In genomic region chr19:30236006-30236405, GRCh38 we compare ENCODE assay signal across 19 cellular contexts.
DNase-seq lines count a peak whose midpoint lies in the region; ATAC-seq and TF ChIP-seq lines count a peak whose summit lies in the region.
"Had no signal": no experiment of that assay in that cellular context is flagged by ENCODE, and none has a peak within 500 bp of the region (broad histone marks: within the 10 kb centered on the region; RNA-seq: fewer than 3 reads in every experiment).

No MANE protein-coding gene starts in this region.

- POLR2A ChIA-PET in T-cell (lab: Charles Lee) = no interaction called here

- DNase-seq in H7 (peak; percentile 59), dorsolateral prefrontal cortex (peak in 9 of 10 donors; percentile 54 to 82 (median 69)), midbrain (lab: John Stamatoyannopoulos, UW) (peak; percentile 68), testis (peak; percentile 56), T-cell (no peak), GM13976 (ENCODE audit: low spot score) (no peak), NOMO-1 treated with dmso at 0.1 percent for 144 hours (lab: John Stamatoyannopoulos, UW; ENCODE audit: unreplicated experiment) (no peak)
- DNase-seq: activated CD4-positive, alpha-beta T cell treated with anti-CD3 and anti-CD28 coated beads, Interleukin-2, amount 50 U/mL, for 4 hours; activated naive CD4-positive, alpha-beta T cell treated with anti-CD3 and anti-CD28 coated beads, Interleukin-2, amount 10 ng/mL, durations not matched to agents 7 days and 5 days; activated T-cell treated with anti-CD3 and anti-CD28 coated beads for 4 hours; dermis blood vessel endothelial cell; DMS153; glutamatergic neuron; NCI-H1105; NCI-H69 had no signal

- 34 to 42% methylated on average over 11 of the region's 11 CpGs for WGBS in testis, 2 donors

- no peaks in the 10 kb centered on the region for H3K9me3 Mint-ChIP-seq in T-cell
- H3K9me3 Mint-ChIP-seq: activated naive CD4-positive, alpha-beta T cell treated with anti-CD3 and anti-CD28 coated beads, Interleukin-2, amount 10 ng/mL, durations not matched to agents 7 days and 5 days; memory B cell; neural crest cell had no signal

- H3K27me3 ChIP-seq in H7 (ENCODE audit: control insufficient read depth, insufficient read depth, low read length) = no peaks in the 10 kb centered on the region; the same call in 1 of the 2 replicates
- H3K27me3 ChIP-seq in dorsolateral prefrontal cortex = peaks cover 0 to 42% (median 9%) of the 10 kb centered on the region in 45 donors
- H3K27me3 ChIP-seq in testis = no peaks in the 10 kb centered on the region

- H3K4me3 Mint-ChIP-seq in T-cell = no peak overlapping the region
- H3K4me3 Mint-ChIP-seq: activated naive CD4-positive, alpha-beta T cell treated with anti-CD3 and anti-CD28 coated beads, Interleukin-2, amount 10 ng/mL, durations not matched to agents 7 days and 5 days; memory B cell; neural crest cell had no signal

- no peaks in the 10 kb centered on the region for H3K36me3 Mint-ChIP-seq in T-cell
- H3K36me3 Mint-ChIP-seq: activated naive CD4-positive, alpha-beta T cell treated with anti-CD3 and anti-CD28 coated beads, Interleukin-2, amount 10 ng/mL, durations not matched to agents 7 days and 5 days; CD14-positive monocyte; memory B cell had no signal

- peaks cover 46 to 56% of the 10 kb centered on the region in 2 donors for H3K27me3 Mint-ChIP-seq in T-cell

- TF ChIP-seq CTCF in dorsolateral prefrontal cortex (IDR thresholded peaks at IDR 0.05 in 54 of 56, conservative IDR thresholded peaks at IDR 0.05 in 2 of 56; ENCODE audit: low read depth in 1 of 56, partially characterized antibody in 56 of 56) = peak in 1 of 56 donors; percentile 10
- TF ChIP-seq CTCF in testis (IDR thresholded peaks at IDR 0.05) = no peak
- TF ChIP-seq CTCF in GM13976 (IDR thresholded peaks at IDR 0.05; ENCODE audit: borderline replicate concordance, control extremely low read depth, extremely low read depth, insufficient read depth, missing control alignments) = no peak

- H3K36me3 ChIP-seq in H7 (replicated peaks; ENCODE audit: control insufficient read depth, insufficient read depth, low read length) = no peaks in the 10 kb centered on the region
- H3K36me3 ChIP-seq in testis (ENCODE audit: low read depth, missing control alignments) = no peaks in the 10 kb centered on the region

- ATAC-seq in T-cell (replicated peaks in 1 of 4) = no peak

- H3K9me3 ChIP-seq in testis = no peaks in the 10 kb centered on the region

- H3K4me3 ChIP-seq in H7 (ENCODE audit: insufficient read depth, low read depth, low read length) (no peak overlapping the region), dorsolateral prefrontal cortex (peak overlapping the region in 57 of 59 donors; percentile 1 to 60 (median 37)), testis (no peak overlapping the region)
- H3K4me3 ChIP-seq: SK-N-MC had no signal

- H3K27ac Mint-ChIP-seq in T-cell = no peak overlapping the region
- H3K27ac Mint-ChIP-seq: activated naive CD4-positive, alpha-beta T cell treated with anti-CD3 and anti-CD28 coated beads, Interleukin-2, amount 10 ng/mL, durations not matched to agents 7 days and 5 days; CD14-positive monocyte; memory B cell had no signal

- CTCF ChIA-PET in T-cell (lab: Charles Lee) = no interaction called here

- in situ Hi-C loops in GM13976 (cut with MboI; ENCODE audit: low sequenced_read_pairs, unreplicated experiment) = no loop called here

- peaks cover 3% of the 10 kb centered on the region for H3K4me1 ChIP-seq in testis

- H3K27ac ChIP-seq in dorsolateral prefrontal cortex (peak overlapping the region; percentile 0 to 94 (median 75)), testis (no peak overlapping the region)
- H3K27ac ChIP-seq: SK-N-MC had no signal

- no peak for TF ChIP-seq POLR2A in testis (IDR thresholded peaks at IDR 0.05)

- intact Hi-C loops in dorsolateral prefrontal cortex (cut with DNase I) = no loop called here
- intact Hi-C loops in testis (cut with DNase I; ENCODE audit: low total_unique reads) = no loop called here

- no peaks in the 10 kb centered on the region for H3K4me1 Mint-ChIP-seq in T-cell
- H3K4me1 Mint-ChIP-seq: activated naive CD4-positive, alpha-beta T cell treated with anti-CD3 and anti-CD28 coated beads, Interleukin-2, amount 10 ng/mL, durations not matched to agents 7 days and 5 days; CD14-positive monocyte; memory B cell had no signal

Comparison
In these comparisons a context has a peak if more than half of its experiments do, and no peak if none do; other contexts are left out.
1. DNase-seq: peak in H7 (single experiment), dorsolateral prefrontal cortex (9 of 10), midbrain (single experiment) and testis (single experiment); none in T-cell (0 of 34), GM13976 (single experiment) and NOMO-1 treated with dmso at 0.1 percent for 144 hours (single experiment).
2. H3K4me3 ChIP-seq: peak in dorsolateral prefrontal cortex (57 of 59); none in H7 (single experiment) and testis (0 of 2).
3. H3K27ac ChIP-seq: peak in dorsolateral prefrontal cortex (59 of 59); none in testis (0 of 2).